1 cellular context compared by ENCODE assay signal in the genomic region with DNA sequence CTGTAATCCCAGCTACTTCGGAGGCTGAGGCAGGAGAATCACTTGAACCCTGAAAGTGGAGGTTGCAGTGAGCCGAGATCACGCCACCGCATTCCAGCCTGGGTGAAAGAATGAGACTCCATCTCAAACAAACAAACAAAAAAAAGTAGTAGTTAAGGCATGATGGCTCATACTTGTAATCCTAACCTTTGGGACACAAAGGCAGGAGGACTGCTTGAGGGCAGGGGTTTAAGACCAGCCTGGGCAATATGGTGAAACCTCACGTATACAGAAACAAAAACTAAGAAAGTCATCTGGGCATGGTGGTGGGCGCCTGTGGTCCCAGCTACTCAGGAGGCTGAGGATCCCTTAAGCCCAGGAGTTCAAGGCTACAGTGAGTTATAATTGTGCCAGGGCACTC.
TF ChIP-seq lines count a peak whose summit lies in the region.

No MANE protein-coding gene starts in this region.

TF ChIP-seq in HEK293, 187 proteins besides CTCF, POLR2A, EP300 and RAD21:
- TF ChIP-seq, protein P1, sequence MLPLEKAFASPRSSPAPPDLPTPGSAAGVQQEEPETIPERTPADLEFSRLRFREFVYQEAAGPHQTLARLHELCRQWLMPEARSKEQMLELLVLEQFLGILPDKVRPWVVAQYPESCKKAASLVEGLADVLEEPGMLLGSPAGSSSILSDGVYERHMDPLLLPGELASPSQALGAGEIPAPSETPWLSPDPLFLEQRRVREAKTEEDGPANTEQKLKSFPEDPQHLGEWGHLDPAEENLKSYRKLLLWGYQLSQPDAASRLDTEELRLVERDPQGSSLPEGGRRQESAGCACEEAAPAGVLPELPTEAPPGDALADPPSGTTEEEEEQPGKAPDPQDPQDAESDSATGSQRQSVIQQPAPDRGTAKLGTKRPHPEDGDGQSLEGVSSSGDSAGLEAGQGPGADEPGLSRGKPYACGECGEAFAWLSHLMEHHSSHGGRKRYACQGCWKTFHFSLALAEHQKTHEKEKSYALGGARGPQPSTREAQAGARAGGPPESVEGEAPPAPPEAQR (tag by site-specific recombination; IDR thresholded peaks at IDR 0.05) = no peak
- TF ChIP-seq, protein P2, sequence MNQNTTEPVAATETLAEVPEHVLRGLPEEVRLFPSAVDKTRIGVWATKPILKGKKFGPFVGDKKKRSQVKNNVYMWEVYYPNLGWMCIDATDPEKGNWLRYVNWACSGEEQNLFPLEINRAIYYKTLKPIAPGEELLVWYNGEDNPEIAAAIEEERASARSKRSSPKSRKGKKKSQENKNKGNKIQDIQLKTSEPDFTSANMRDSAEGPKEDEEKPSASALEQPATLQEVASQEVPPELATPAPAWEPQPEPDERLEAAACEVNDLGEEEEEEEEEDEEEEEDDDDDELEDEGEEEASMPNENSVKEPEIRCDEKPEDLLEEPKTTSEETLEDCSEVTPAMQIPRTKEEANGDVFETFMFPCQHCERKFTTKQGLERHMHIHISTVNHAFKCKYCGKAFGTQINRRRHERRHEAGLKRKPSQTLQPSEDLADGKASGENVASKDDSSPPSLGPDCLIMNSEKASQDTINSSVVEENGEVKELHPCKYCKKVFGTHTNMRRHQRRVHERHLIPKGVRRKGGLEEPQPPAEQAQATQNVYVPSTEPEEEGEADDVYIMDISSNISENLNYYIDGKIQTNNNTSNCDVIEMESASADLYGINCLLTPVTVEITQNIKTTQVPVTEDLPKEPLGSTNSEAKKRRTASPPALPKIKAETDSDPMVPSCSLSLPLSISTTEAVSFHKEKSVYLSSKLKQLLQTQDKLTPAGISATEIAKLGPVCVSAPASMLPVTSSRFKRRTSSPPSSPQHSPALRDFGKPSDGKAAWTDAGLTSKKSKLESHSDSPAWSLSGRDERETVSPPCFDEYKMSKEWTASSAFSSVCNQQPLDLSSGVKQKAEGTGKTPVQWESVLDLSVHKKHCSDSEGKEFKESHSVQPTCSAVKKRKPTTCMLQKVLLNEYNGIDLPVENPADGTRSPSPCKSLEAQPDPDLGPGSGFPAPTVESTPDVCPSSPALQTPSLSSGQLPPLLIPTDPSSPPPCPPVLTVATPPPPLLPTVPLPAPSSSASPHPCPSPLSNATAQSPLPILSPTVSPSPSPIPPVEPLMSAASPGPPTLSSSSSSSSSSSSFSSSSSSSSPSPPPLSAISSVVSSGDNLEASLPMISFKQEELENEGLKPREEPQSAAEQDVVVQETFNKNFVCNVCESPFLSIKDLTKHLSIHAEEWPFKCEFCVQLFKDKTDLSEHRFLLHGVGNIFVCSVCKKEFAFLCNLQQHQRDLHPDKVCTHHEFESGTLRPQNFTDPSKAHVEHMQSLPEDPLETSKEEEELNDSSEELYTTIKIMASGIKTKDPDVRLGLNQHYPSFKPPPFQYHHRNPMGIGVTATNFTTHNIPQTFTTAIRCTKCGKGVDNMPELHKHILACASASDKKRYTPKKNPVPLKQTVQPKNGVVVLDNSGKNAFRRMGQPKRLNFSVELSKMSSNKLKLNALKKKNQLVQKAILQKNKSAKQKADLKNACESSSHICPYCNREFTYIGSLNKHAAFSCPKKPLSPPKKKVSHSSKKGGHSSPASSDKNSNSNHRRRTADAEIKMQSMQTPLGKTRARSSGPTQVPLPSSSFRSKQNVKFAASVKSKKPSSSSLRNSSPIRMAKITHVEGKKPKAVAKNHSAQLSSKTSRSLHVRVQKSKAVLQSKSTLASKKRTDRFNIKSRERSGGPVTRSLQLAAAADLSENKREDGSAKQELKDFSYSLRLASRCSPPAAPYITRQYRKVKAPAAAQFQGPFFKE (tag by site-specific recombination; IDR thresholded peaks at IDR 0.05; ENCODE audit: borderline replicate concordance) = no peak
- TF ChIP-seq KLF1 (tag by site-specific recombination; IDR thresholded peaks at IDR 0.05) = no peak
- TF ChIP-seq, protein P3, sequence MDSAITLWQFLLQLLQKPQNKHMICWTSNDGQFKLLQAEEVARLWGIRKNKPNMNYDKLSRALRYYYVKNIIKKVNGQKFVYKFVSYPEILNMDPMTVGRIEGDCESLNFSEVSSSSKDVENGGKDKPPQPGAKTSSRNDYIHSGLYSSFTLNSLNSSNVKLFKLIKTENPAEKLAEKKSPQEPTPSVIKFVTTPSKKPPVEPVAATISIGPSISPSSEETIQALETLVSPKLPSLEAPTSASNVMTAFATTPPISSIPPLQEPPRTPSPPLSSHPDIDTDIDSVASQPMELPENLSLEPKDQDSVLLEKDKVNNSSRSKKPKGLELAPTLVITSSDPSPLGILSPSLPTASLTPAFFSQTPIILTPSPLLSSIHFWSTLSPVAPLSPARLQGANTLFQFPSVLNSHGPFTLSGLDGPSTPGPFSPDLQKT (IDR thresholded peaks at IDR 0.05; ENCODE audit: borderline replicate concordance, low read depth, low read length) = no peak
- TF ChIP-seq ZNF121 (tag by site-specific recombination; IDR thresholded peaks at IDR 0.05) = peak; percentile 67; the same call in 1 of the 2 replicates
- TF ChIP-seq ZNF366 (tag by site-specific recombination; conservative IDR thresholded peaks at IDR 0.05) = no peak
- TF ChIP-seq EGR2 (tag by site-specific recombination; IDR thresholded peaks at IDR 0.05; ENCODE audit: low read depth) = no peak
